ENCODE assay signal across 19 cellular contexts in the genomic region with DNA sequence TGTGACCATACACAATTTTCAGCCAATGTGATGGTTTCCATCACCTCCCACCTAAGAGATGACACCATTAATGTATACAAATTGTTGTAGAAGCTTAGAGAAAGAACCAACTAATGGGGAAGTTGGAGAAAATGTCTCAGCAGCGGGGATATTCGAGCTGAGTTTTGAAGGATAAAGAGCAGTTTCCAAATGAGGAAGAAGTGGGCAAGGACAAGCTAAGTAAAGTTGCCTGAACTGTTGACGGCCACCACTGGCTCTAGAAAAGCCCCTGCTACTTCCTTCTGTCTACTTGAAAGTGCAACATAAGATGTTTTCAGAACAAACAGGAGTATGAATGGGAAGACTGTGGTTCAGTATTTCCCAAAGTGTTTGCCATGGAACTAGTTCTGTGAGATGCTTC.
"Had no signal": no experiment of that assay in that cellular context is flagged by ENCODE, and none has a peak within 500 bp of the region (broad histone marks: within the 10 kb centered on the region; RNA-seq: fewer than 3 reads in every experiment).

No MANE protein-coding gene starts in this region.

- H3K27me3 Mint-ChIP-seq: activated B cell treated with CpG ODN at 0.5 μM for 24 hours, T-cell had no signal

- H3K27ac ChIP-seq: stomach, testis, uterus had no signal

- H3K36me3 Mint-ChIP-seq: brain, natural killer cell, T-cell had no signal

- H3K9me3 ChIP-seq: stomach, testis, uterus had no signal

- H3K9me3 Mint-ChIP-seq: activated B cell treated with CpG ODN at 0.5 μM for 24 hours; activated T-helper 1 cell treated with anti-CD3 and anti-CD28 coated beads, Interleukin-12 subunit alpha, Interleukin-12 subunit beta, Interleukin-2, Interleukin-4 antibody, amounts not matched to agents 30 ng/mL and 10 ng/mL and 1 ng/mL, durations not matched to agents 14 hours and 24 hours and 36 hours; brain; natural killer cell; T-cell had no signal

- H3K36me3 ChIP-seq: uterus had no signal

- H3K4me3 ChIP-seq: smooth muscle cell, stomach, testis, uterus had no signal

- DNase-seq: activated B cell treated with CpG ODN at 0.5 μM for 24 hours; activated CD4-positive, alpha-beta T cell treated with anti-CD3 and anti-CD28 coated beads for 48 hours; activated CD8-positive, alpha-beta T cell treated with anti-CD3 and anti-CD28 coated beads, Interleukin-2, amount 10 ng/mL, durations not matched to agents 7 days and 5 days; activated naive CD8-positive, alpha-beta T cell treated with anti-CD3 and anti-CD28 coated beads, Interleukin-2, amount 10 ng/mL, durations not matched to agents 7 days and 5 days; cortex of kidney; effector memory CD4-positive, alpha-beta T cell; foreskin fibroblast; glutamatergic neuron; left ventricle myocardium superior; mesenchymal stem cell; natural killer cell; right cardiac atrium; stomach; T-cell; testis; uterus had no signal

- ATAC-seq: activated CD8-positive, alpha-beta T cell treated with anti-CD3 and anti-CD28 coated beads, Interleukin-2, amount 10 ng/mL, durations not matched to agents 7 days and 5 days; left ventricle myocardium superior; natural killer cell; right cardiac atrium; T-cell had no signal

- H3K4me3 Mint-ChIP-seq: activated B cell treated with CpG ODN at 0.5 μM for 24 hours; activated CD8-positive, alpha-beta T cell treated with anti-CD3 and anti-CD28 coated beads, Interleukin-2, amount 10 ng/mL, durations not matched to agents 7 days and 5 days; activated naive CD8-positive, alpha-beta T cell treated with anti-CD3 and anti-CD28 coated beads, Interleukin-2, amount 10 ng/mL, durations not matched to agents 7 days and 5 days; activated T-helper 1 cell treated with anti-CD3 and anti-CD28 coated beads, Interleukin-12 subunit alpha, Interleukin-12 subunit beta, Interleukin-2, Interleukin-4 antibody, amounts not matched to agents 30 ng/mL and 10 ng/mL and 1 ng/mL, durations not matched to agents 14 hours and 24 hours and 36 hours; brain; natural killer cell; T-cell had no signal

- H3K4me1 ChIP-seq: testis, uterus had no signal

- H3K4me1 Mint-ChIP-seq: activated B cell treated with CpG ODN at 0.5 μM for 24 hours, brain, natural killer cell had no signal

- H3K27me3 ChIP-seq: stomach, testis, uterus had no signal

- H3K27ac Mint-ChIP-seq: activated B cell treated with CpG ODN at 0.5 μM for 24 hours; activated CD8-positive, alpha-beta T cell treated with anti-CD3 and anti-CD28 coated beads, Interleukin-2, amount 10 ng/mL, durations not matched to agents 7 days and 5 days; activated naive CD8-positive, alpha-beta T cell treated with anti-CD3 and anti-CD28 coated beads, Interleukin-2, amount 10 ng/mL, durations not matched to agents 7 days and 5 days; activated T-helper 1 cell treated with anti-CD3 and anti-CD28 coated beads, Interleukin-12 subunit alpha, Interleukin-12 subunit beta, Interleukin-2, Interleukin-4 antibody, amounts not matched to agents 30 ng/mL and 10 ng/mL and 1 ng/mL, durations not matched to agents 14 hours and 24 hours and 36 hours; brain; natural killer cell; T-cell had no signal
